In genomic region chr4:56995525-56995924, GRCh38 we compare ENCODE assay signal across 11 cellular contexts. TPM values are rescaled to one million over a fixed set of nuclear protein-coding genes. Genes with fewer than 3 reads are reported as not detected.
A peak's percentile ranks its signal among the peaks of the same experiment; 100 is the strongest.
DNase-seq lines count a peak whose midpoint lies in the region; ATAC-seq and TF ChIP-seq lines count a peak whose summit lies in the region.
"Had no signal": no experiment of that assay in that cellular context is flagged by ENCODE, and none has a peak within 500 bp of the region (broad histone marks: within the 10 kb centered on the region; RNA-seq: fewer than 3 reads in every experiment).

No MANE protein-coding gene starts in this region.

- peak overlapping the region; percentile 18 for H3K27ac ChIP-seq in lower lobe of right lung
- peak overlapping the region in 3 of 4 donors; percentile 2 to 60 (median 57) for H3K27ac ChIP-seq in tibial nerve
- H3K27ac ChIP-seq: parathyroid adenoma had no signal

- peaks cover 94% of the 10 kb centered on the region for H3K36me3 ChIP-seq in lower lobe of right lung
- peaks cover 0 to 75% (median 5%) of the 10 kb centered on the region in 3 donors for H3K36me3 ChIP-seq in tibial nerve
- H3K36me3 ChIP-seq in Caco-2 (ENCODE audit: control insufficient read depth, insufficient read depth, low read length): peaks cover 1% of the 10 kb centered on the region; the same call in 1 of the 2 replicates

- ATAC-seq in lower lobe of right lung (peak; percentile 41 to 46), GM21528 (IDR thresholded peaks at IDR 0.05; ENCODE audit: low FRiP score, unreplicated experiment) (no peak)
- ATAC-seq: stimulated activated naive CD8-positive, alpha-beta T cell treated with anti-CD3 and anti-CD28 coated beads, Interleukin-15, amount 100 ng/mL, for 72 hours had no signal

- H3K27ac Mint-ChIP-seq in Caco-2 (ENCODE audit: unreplicated experiment): no peak overlapping the region

- TF ChIP-seq CTCF in lower lobe of right lung (IDR thresholded peaks at IDR 0.05) (no peak), tibial nerve (IDR thresholded peaks at IDR 0.05) (no peak), Caco-2 (IDR thresholded peaks at IDR 0.05; ENCODE audit: insufficient read depth in 1 of 2, low read depth in 1 of 2, low read length in 1 of 2, severe bottlenecking in 1 of 2, unreplicated experiment in 1 of 2) (no peak)

- H3K27me3 Mint-ChIP-seq in Caco-2 (ENCODE audit: insufficient read depth, unreplicated experiment): no peaks in the 10 kb centered on the region
- H3K27me3 Mint-ChIP-seq: central memory CD8-positive, alpha-beta T cell; stimulated activated naive CD8-positive, alpha-beta T cell treated with anti-CD3 and anti-CD28 coated beads, Interleukin-15, amount 100 ng/mL, for 72 hours had no signal

- DNase-seq in NCI-H2196 treated with DMSO at 0.1 percent for 48 hours (lab: John Stamatoyannopoulos, UW; ENCODE audit: unreplicated experiment): peak; percentile 27
- DNase-seq in dedifferentiated amniotic fluid mesenchymal stem cell (ENCODE audit: extremely low spot score): peak; percentile 67
- DNase-seq in lower lobe of right lung: no peak
- peak; percentile 26 to 60 for DNase-seq in tibial nerve (ENCODE audit: low spot score in 2 of 2)
- no peak for DNase-seq in Caco-2
- DNase-seq in NCI-H187 treated with DMSO at 0.1 percent for 48 hours (lab: John Stamatoyannopoulos, UW): no peak
- DNase-seq: activated CD4-positive, CD25-positive, alpha-beta regulatory T cell; stimulated activated naive CD8-positive, alpha-beta T cell treated with anti-CD3 and anti-CD28 coated beads, Interleukin-15, amount 100 ng/mL, for 72 hours had no signal

- H3K4me1 Mint-ChIP-seq in Caco-2 (ENCODE audit: low read depth, unreplicated experiment): no peaks in the 10 kb centered on the region

- H3K9me3 ChIP-seq in lower lobe of right lung: no peaks in the 10 kb centered on the region
- no peaks in the 10 kb centered on the region for H3K9me3 ChIP-seq in tibial nerve
- no peaks in the 10 kb centered on the region for H3K9me3 ChIP-seq in Caco-2

- H3K4me3 Mint-ChIP-seq in Caco-2 (ENCODE audit: unreplicated experiment): no peak overlapping the region
- H3K4me3 Mint-ChIP-seq: central memory CD8-positive, alpha-beta T cell; stimulated activated naive CD8-positive, alpha-beta T cell treated with anti-CD3 and anti-CD28 coated beads, Interleukin-15, amount 100 ng/mL, for 72 hours had no signal

- CTCF ChIA-PET in Caco-2 (lab: Charles Lee): no interaction called here

- peak in 1 of 2 donors; percentile 69 for TF ChIP-seq EP300 in tibial nerve (IDR thresholded peaks at IDR 0.05)

- 16 to 27% methylated on average over 7 of the region's 7 CpGs for WGBS in tibial nerve, 2 donors

- H3K36me3 Mint-ChIP-seq in Caco-2 (ENCODE audit: insufficient read depth, unreplicated experiment): peaks cover 84% of the 10 kb centered on the region

- H3K9me3 Mint-ChIP-seq in Caco-2 (ENCODE audit: unreplicated experiment): no peaks in the 10 kb centered on the region
- H3K9me3 Mint-ChIP-seq: central memory CD8-positive, alpha-beta T cell; stimulated activated naive CD8-positive, alpha-beta T cell treated with anti-CD3 and anti-CD28 coated beads, Interleukin-15, amount 100 ng/mL, for 72 hours had no signal

- H3K4me3 ChIP-seq in lower lobe of right lung (no peak overlapping the region), tibial nerve (no peak overlapping the region), Caco-2 (ENCODE audit: low read depth, low read length) (no peak overlapping the region)

- TF ChIP-seq POLR2A in tibial nerve (IDR thresholded peaks at IDR 0.05): no peak

- H3K27me3 ChIP-seq in lower lobe of right lung (ENCODE audit: low read depth) (no peaks in the 10 kb centered on the region), tibial nerve (no peaks in the 10 kb centered on the region), Caco-2 (replicated peaks; ENCODE audit: control insufficient read depth, insufficient read depth, low read length) (no peaks in the 10 kb centered on the region)

- intact Hi-C loops in lower lobe of right lung (cut with DNase I) (no loop called here), Caco-2 (cut with micrococcal nuclease; ENCODE audit: unreplicated experiment) (no loop called here)

- no TSS peak for BruUV-seq in Caco-2 (replicated peaks; lab: Mats Ljungman, UMichigan)

- POLR2A ChIA-PET in Caco-2 (lab: Charles Lee): no interaction called here

- H3K4me1 ChIP-seq in lower lobe of right lung (peaks cover 12% of the 10 kb centered on the region), tibial nerve (peaks cover 0 to 12% (median 6%) of the 10 kb centered on the region in 4 donors), Caco-2 (no peaks in the 10 kb centered on the region)

RNA-seq across cellular contexts. Expression of gene POLR2B, which starts 16.8 kb away (rescaled TPM):
- total RNA-seq in lower lobe of right lung (67.8 TPM), tibial nerve (10 to 100 TPM; 42.8 to 84.9 (median 70.9) TPM), Caco-2 (2022) (112 and 115 TPM in 2 replicates)

RNA-seq across cellular contexts. Expression of gene NOA1, which starts 18.1 kb away (rescaled TPM):
- total RNA-seq in lower lobe of right lung (14.9 TPM), tibial nerve (10 to 100 TPM; 21.9 to 24.7 (median 23.2) TPM), Caco-2 (2022) (24.8 and 26.3 TPM in 2 replicates)

Comparison
In these comparisons a context has a peak if more than half of its experiments do, and no peak if none do; other contexts are left out.
1. DNase-seq: peak in NCI-H2196 treated with DMSO at 0.1 percent for 48 hours (single experiment), dedifferentiated amniotic fluid mesenchymal stem cell (single experiment) and tibial nerve (2 of 2); none in lower lobe of right lung (single experiment), Caco-2 (0 of 2) and NCI-H187 treated with DMSO at 0.1 percent for 48 hours (single experiment).